Comparison of ENCODE assay signal across 17 cellular contexts in the genomic region with DNA sequence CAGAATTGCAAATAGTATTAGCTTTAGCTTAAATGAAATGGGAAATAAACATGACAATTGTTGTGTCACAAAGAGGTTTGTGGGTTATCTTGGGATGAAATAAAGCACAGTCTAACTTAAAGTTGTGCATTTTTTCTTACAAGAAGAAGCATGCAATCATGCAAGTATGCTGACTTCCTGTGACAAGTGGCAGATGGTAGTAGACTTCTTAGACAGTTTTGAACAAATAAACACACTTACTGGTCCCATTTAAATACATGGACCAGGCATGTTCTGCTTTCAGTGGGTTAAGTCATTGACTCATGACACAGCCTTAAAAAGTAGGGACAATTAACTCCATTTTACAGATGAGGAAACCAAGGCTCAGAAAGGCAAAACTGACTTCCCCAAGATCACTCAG. TPM values are rescaled to one million over a fixed set of nuclear protein-coding genes. Genes with fewer than 3 reads are reported as not detected.
DNase-seq lines count a peak whose midpoint lies in the region; ATAC-seq and TF ChIP-seq lines count a peak whose summit lies in the region.
"Had no signal": no experiment of that assay in that cellular context is flagged by ENCODE, and none has a peak within 500 bp of the region (broad histone marks: within the 10 kb centered on the region; RNA-seq: fewer than 3 reads in every experiment).

No MANE protein-coding gene starts in this region.

- H4K5ac ChIP-seq in mesendoderm (ENCODE audit: low read length), result no peak overlapping the region

- H3K79me1 ChIP-seq in mesendoderm (ENCODE audit: low read length), result no peaks in the 10 kb centered on the region

- peak overlapping the region; percentile 25 for H3K27ac Mint-ChIP-seq in activated T-helper 17 cell treated with anti-CD3 and anti-CD28 coated beads, Interleukin-2, amount 50 U/mL, for 72 hours
- H3K27ac Mint-ChIP-seq: CD14-positive monocyte had no signal

- H3K9ac ChIP-seq in BLaER1 (no peak overlapping the region), GM23248 (no peak overlapping the region), mesendoderm (ENCODE audit: low read length) (no peak overlapping the region)

- H3K79me2 ChIP-seq in GM23248 (ENCODE audit: insufficient read depth) (no peaks in the 10 kb centered on the region), hepatocyte (no peaks in the 10 kb centered on the region), mesendoderm (ENCODE audit: control insufficient read depth, insufficient read depth, low read length) (no peaks in the 10 kb centered on the region)

- H3K27ac ChIP-seq in BLaER1, result no peak overlapping the region
- no peak overlapping the region for H3K27ac ChIP-seq in GM23248
- peak overlapping the region; percentile 77 for H3K27ac ChIP-seq in hepatocyte
- no peak overlapping the region for H3K27ac ChIP-seq in mesendoderm (ENCODE audit: low read depth, low read length)
- H3K27ac ChIP-seq: PC-9 had no signal

- no peak overlapping the region for H2BK15ac ChIP-seq in mesendoderm (replicated peaks; ENCODE audit: low read depth)

- H4K20me1 ChIP-seq in BLaER1, result no peaks in the 10 kb centered on the region
- H4K20me1 ChIP-seq in GM23248 (ENCODE audit: insufficient read depth), result no peaks in the 10 kb centered on the region
- H4K20me1 ChIP-seq in hepatocyte (ENCODE audit: insufficient read depth, poor library complexity, severe bottlenecking), result no peaks in the 10 kb centered on the region

- in situ Hi-C loops in GM23248 (cut with MboI), result no loop called here

- no peak overlapping the region for H4K8ac ChIP-seq in mesendoderm (ENCODE audit: low read depth, low read length)

- H3K36me3 ChIP-seq in BLaER1, result no peaks in the 10 kb centered on the region
- no peaks in the 10 kb centered on the region for H3K36me3 ChIP-seq in GM23248 (ENCODE audit: low read depth)
- no peaks in the 10 kb centered on the region for H3K36me3 ChIP-seq in hepatocyte (replicated peaks; ENCODE audit: insufficient read depth, low read depth)
- H3K36me3 ChIP-seq in mesendoderm (ENCODE audit: control insufficient read depth, insufficient read depth, low read length), result no peaks in the 10 kb centered on the region

- H3K27me3 Mint-ChIP-seq in activated T-helper 17 cell treated with anti-CD3 and anti-CD28 coated beads, Interleukin-2, amount 50 U/mL, for 72 hours, result peaks cover 4% of the 10 kb centered on the region

- no peak overlapping the region for H2BK5ac ChIP-seq in mesendoderm (ENCODE audit: low read length)

- H3K9me2 ChIP-seq in GM23248 (ENCODE audit: insufficient read depth) (no peaks in the 10 kb centered on the region), hepatocyte (replicated peaks; ENCODE audit: insufficient read depth) (no peaks in the 10 kb centered on the region)

- no peak overlapping the region for H3K23ac ChIP-seq in mesendoderm (ENCODE audit: low read length)

- no peaks in the 10 kb centered on the region for H3K9me3 Mint-ChIP-seq in activated T-helper 17 cell treated with anti-CD3 and anti-CD28 coated beads, Interleukin-2, amount 50 U/mL, for 72 hours
- H3K9me3 Mint-ChIP-seq: CD14-positive monocyte had no signal

- H3F3A ChIP-seq in GM23248 (ENCODE audit: insufficient read depth), result peaks cover 12% of the 10 kb centered on the region; the same call in 1 of the 2 replicates

- TF ChIP-seq CTCF in hepatocyte (IDR thresholded peaks at IDR 0.05; ENCODE audit: poor library complexity), result no peak

- no peak overlapping the region for H3K4ac ChIP-seq in mesendoderm (ENCODE audit: low read depth, low read length)

- H3K4me1 Mint-ChIP-seq in activated T-helper 17 cell treated with anti-CD3 and anti-CD28 coated beads, Interleukin-2, amount 50 U/mL, for 72 hours, result no peaks in the 10 kb centered on the region

- no peak overlapping the region for H3K56ac ChIP-seq in mesendoderm (ENCODE audit: low read length)

- no peak overlapping the region for H3K4me3 Mint-ChIP-seq in activated T-helper 17 cell treated with anti-CD3 and anti-CD28 coated beads, Interleukin-2, amount 50 U/mL, for 72 hours
- H3K4me3 Mint-ChIP-seq: CD14-positive monocyte had no signal

- no peaks in the 10 kb centered on the region for H3K36me3 Mint-ChIP-seq in activated T-helper 17 cell treated with anti-CD3 and anti-CD28 coated beads, Interleukin-2, amount 50 U/mL, for 72 hours (ENCODE audit: low read depth)
- H3K36me3 Mint-ChIP-seq: CD14-positive monocyte had no signal

- H3K4me1 ChIP-seq in BLaER1, result peaks cover 9% of the 10 kb centered on the region; the same call in 1 of the 2 replicates
- peaks cover 17% of the 10 kb centered on the region for H3K4me1 ChIP-seq in GM23248 (ENCODE audit: insufficient read depth)
- peaks cover 8% of the 10 kb centered on the region for H3K4me1 ChIP-seq in hepatocyte (ENCODE audit: insufficient read depth)
- H3K4me1 ChIP-seq in mesendoderm (ENCODE audit: control insufficient read depth, low read depth, low read length), result no peaks in the 10 kb centered on the region

- H3K9me3 ChIP-seq in BLaER1 (no peaks in the 10 kb centered on the region), GM23248 (ENCODE audit: low read depth) (no peaks in the 10 kb centered on the region), hepatocyte (ENCODE audit: low read depth) (no peaks in the 10 kb centered on the region)

- H2AFZ ChIP-seq in GM23248 (no peak overlapping the region), hepatocyte (no peak overlapping the region)
- H2AFZ ChIP-seq: PC-9 had no signal

- ATAC-seq in activated T-helper 17 cell treated with anti-CD3 and anti-CD28 coated beads, Interleukin-2, amount 50 U/mL, for 72 hours (replicated peaks), result no peak
- ATAC-seq: HepG2 had no signal

- H3K4me3 ChIP-seq in BLaER1 (no peak overlapping the region), GM23248 (no peak overlapping the region), hepatocyte (no peak overlapping the region), mesendoderm (ENCODE audit: low read length) (no peak overlapping the region)
- H3K4me3 ChIP-seq: PC-9 had no signal

- DNase-seq in GM23248, result peak; percentile 9
- no peak for DNase-seq in hepatocyte (ENCODE audit: low spot score)
- no peak for DNase-seq in NCI-H1105 (lab: John Stamatoyannopoulos, UW)
- no peak for DNase-seq in activated T-cell treated with anti-CD3 and anti-CD28 coated beads, Interleukin-2, amount 50 U/mL, for 1 hour
- DNase-seq in activated gamma-delta T cell treated with Interleukin-2 at 50 U/mL for 16 hours, result no peak
- DNase-seq in mesendoderm, result no peak
- DNase-seq: Kasumi-1, NCI-H146, NCI-H2107, NCI-H345, NCI-H69, PC-9 had no signal

- H3K27me3 ChIP-seq in BLaER1, result no peaks in the 10 kb centered on the region
- H3K27me3 ChIP-seq in GM23248 (replicated peaks; ENCODE audit: insufficient read depth), result no peaks in the 10 kb centered on the region
- no peaks in the 10 kb centered on the region for H3K27me3 ChIP-seq in hepatocyte
- no peaks in the 10 kb centered on the region for H3K27me3 ChIP-seq in mesendoderm (ENCODE audit: insufficient read depth, low read length, poor library complexity)

- H3K18ac ChIP-seq in mesendoderm (ENCODE audit: low read length), result no peak overlapping the region

- H3K4me2 ChIP-seq in BLaER1 (0 out of 2 replicates have a peak overlapping the region, but pooled peaks have one; percentile 15), GM23248 (ENCODE audit: unreplicated experiment) (peak overlapping the region; percentile 33), hepatocyte (no peak overlapping the region), mesendoderm (ENCODE audit: low read length) (no peak overlapping the region)
- H3K4me2 ChIP-seq: PC-9 had no signal

- H2BK120ac ChIP-seq in mesendoderm (ENCODE audit: low read depth, low read length), result no peak overlapping the region

- no peak overlapping the region for H2AK5ac ChIP-seq in mesendoderm (ENCODE audit: low read length)

RNA-seq across cellular contexts. Expression of gene C5orf63, which starts 15.9 kb away (rescaled TPM):
- 0.97 and 1.3 TPM in 2 replicates for total RNA-seq in GM23248 (2014; rRNA removed; shearing (Covaris generic))
- polyA plus RNA-seq in GM23248 (2016; fragmentation: Nextera tagmentation; extraction: Ambion mirVana) (7.0 and 7.2 TPM in 2 replicates), hepatocyte (0.57 and 1.7 TPM in 2 replicates)
- 10 to 100 TPM; 11.0 to 12.3 TPM for total RNA-seq in activated T-helper 17 cell treated with anti-CD3 and anti-CD28 coated beads, Interleukin-2, amount 50 U/mL, for 72 hours
- 0.23 and 0.24 TPM in 2 replicates for total RNA-seq in hepatocyte
- 0.72 TPM for polyA plus RNA-seq in mesendoderm (2013, experiment 1 of 2)
- 0.49 TPM for polyA plus RNA-seq in mesendoderm (2013, experiment 2 of 2)
- total RNA-seq: H4 had no signal

RNA-seq across cellular contexts. Expression of gene MARCHF3, which starts 58.8 kb away (rescaled TPM):
- total RNA-seq in GM23248 (2014; rRNA removed; shearing (Covaris generic)), result 3.8 and 4.8 TPM in 2 replicates
- polyA plus RNA-seq in GM23248 (2016; fragmentation: Nextera tagmentation; extraction: Ambion mirVana) (5.5 and 5.8 TPM in 2 replicates), hepatocyte (20.4 and 24.3 TPM in 2 replicates)
- 1 to 10 TPM; 2.3 to 2.9 TPM for total RNA-seq in activated T-helper 17 cell treated with anti-CD3 and anti-CD28 coated beads, Interleukin-2, amount 50 U/mL, for 72 hours
- total RNA-seq in hepatocyte, result 3.5 and 9.4 TPM in 2 replicates
- polyA plus RNA-seq in mesendoderm (2013, experiment 1 of 2), result 5.2 TPM
- polyA plus RNA-seq in mesendoderm (2013, experiment 2 of 2), result 4.5 TPM

Comparison
In these comparisons a context has a peak if more than half of its experiments do, and no peak if none do; other contexts are left out.
1. H3K4me2 ChIP-seq: peak in BLaER1 (single experiment) and GM23248 (single experiment); none in hepatocyte (single experiment) and mesendoderm (single experiment).